ENCODE assay signal across 5 cellular contexts in the genomic region with DNA sequence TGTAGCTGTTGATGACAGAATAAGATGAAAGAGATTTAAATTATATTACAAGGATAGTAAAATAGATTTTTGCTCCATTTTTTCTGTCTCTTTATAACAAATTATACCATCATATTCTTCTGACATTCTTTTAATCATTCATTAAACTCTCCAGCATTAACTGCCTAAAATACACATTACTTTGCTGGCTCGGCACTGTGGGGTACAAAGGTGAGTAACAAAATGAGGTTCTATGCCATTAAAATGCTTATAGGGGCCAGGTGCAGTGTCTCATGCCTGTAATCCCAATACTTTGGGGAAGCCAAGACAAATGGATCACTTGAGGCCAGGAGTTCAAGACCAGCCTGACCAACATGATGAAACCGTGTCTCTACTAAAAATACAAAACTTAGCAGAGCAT.
"Had no signal": no experiment of that assay in that cellular context is flagged by ENCODE, and none has a peak within 500 bp of the region (broad histone marks: within the 10 kb centered on the region; RNA-seq: fewer than 3 reads in every experiment).

No MANE protein-coding gene starts in this region.

- DNase-seq: GDM1, GF-D8 had no signal

- FAIRE-seq: GM12891, GM12892 had no signal

- H3K4me3 ChIP-seq: GM12878 had no signal

- ATAC-seq: GM12878 had no signal
